16 cellular contexts compared by ENCODE assay signal in the genomic region with DNA sequence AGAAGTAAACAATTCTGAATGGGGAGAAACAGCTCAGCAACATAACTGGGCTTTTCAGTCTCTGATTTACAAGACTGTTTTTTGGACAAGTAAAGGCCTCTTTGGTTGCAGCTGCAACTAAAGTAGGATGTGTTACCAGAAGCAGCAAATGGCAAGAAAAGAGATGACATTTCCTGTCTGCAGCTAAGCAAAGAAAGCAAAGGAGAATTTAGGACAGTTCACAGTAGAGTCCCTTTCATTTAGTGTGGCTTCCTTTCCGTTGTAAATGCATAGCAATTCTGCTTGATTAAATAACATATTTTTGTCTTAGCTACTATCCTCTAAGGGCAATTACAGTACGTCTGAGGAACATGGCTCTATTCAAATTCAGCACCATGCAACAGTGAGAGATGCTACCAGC.
DNase-seq lines count a peak whose midpoint lies in the region; ATAC-seq and TF ChIP-seq lines count a peak whose summit lies in the region.
"Had no signal": no experiment of that assay in that cellular context is flagged by ENCODE, and none has a peak within 500 bp of the region (broad histone marks: within the 10 kb centered on the region; RNA-seq: fewer than 3 reads in every experiment).

No MANE protein-coding gene starts in this region.

- H3K36me3 ChIP-seq in DND-41 (ENCODE audit: insufficient read depth, low read length) (no peaks in the 10 kb centered on the region), gastroesophageal sphincter (peaks cover 0 to 52% of the 10 kb centered on the region in 2 donors)

- H3K27ac Mint-ChIP-seq in brain (peak overlapping the region in 3 of 5 experiments; percentile 42 to 65 (median 45)), mesothelial cell of epicardium (peak overlapping the region; percentile 34)

- no peak overlapping the region for H3K4me3 ChIP-seq in DND-41 (ENCODE audit: low read depth in 1 of 2, low read length in 2 of 2)
- no peak overlapping the region for H3K4me3 ChIP-seq in gastroesophageal sphincter

- H3K79me2 ChIP-seq in DND-41 (ENCODE audit: insufficient read depth, low read length), result no peaks in the 10 kb centered on the region

- no peaks in the 10 kb centered on the region for H3K27me3 ChIP-seq in DND-41 (ENCODE audit: insufficient read depth, low read length, poor library complexity)
- H3K27me3 ChIP-seq in gastroesophageal sphincter, result no peaks in the 10 kb centered on the region

- H3K9me3 ChIP-seq in DND-41 (ENCODE audit: insufficient read depth, low read length, severe bottlenecking) (no peaks in the 10 kb centered on the region), gastroesophageal sphincter (peaks cover 0 to 4% (median 0%) of the 10 kb centered on the region in 3 donors)
- H3K9me3 ChIP-seq: SK-N-SH had no signal

- H3K9ac ChIP-seq in DND-41 (ENCODE audit: low read depth, low read length), result no peak overlapping the region
- H3K9ac ChIP-seq: SK-N-SH had no signal

- H3K4me1 Mint-ChIP-seq in brain, result peaks cover 48% of the 10 kb centered on the region
- peaks cover 22% of the 10 kb centered on the region for H3K4me1 Mint-ChIP-seq in mesothelial cell of epicardium

- no peaks in the 10 kb centered on the region for H3K27me3 Mint-ChIP-seq in brain
- no peaks in the 10 kb centered on the region for H3K27me3 Mint-ChIP-seq in mesothelial cell of epicardium (ENCODE audit: low read depth)

- no peak overlapping the region for H3K4me2 ChIP-seq in DND-41 (ENCODE audit: insufficient read depth, low read length)
- H3K4me2 ChIP-seq: SK-N-SH had no signal

- H4K20me1 ChIP-seq in DND-41 (ENCODE audit: insufficient read depth, low read length), result no peaks in the 10 kb centered on the region

- no peak for TF ChIP-seq EP300 in gastroesophageal sphincter (IDR thresholded peaks at IDR 0.05)

- WGBS in gastroesophageal sphincter (ENCODE audit: low coverage in 1 of 2), 2 donors, result 68 to 78% methylated on average over 2 of the region's 2 CpGs

- ATAC-seq in DND-41 (ENCODE audit: insufficient read depth, low read depth), result peak; percentile 58; the same call in 2 of the 3 replicates
- ATAC-seq in HG02642 (IDR thresholded peaks at IDR 0.05; ENCODE audit: poor library complexity, unreplicated experiment), result no peak
- ATAC-seq in gastroesophageal sphincter, result no peak
- no peak for ATAC-seq in GM18858 (IDR thresholded peaks at IDR 0.05; ENCODE audit: unreplicated experiment)

- no peak overlapping the region for H3K4me3 Mint-ChIP-seq in brain
- H3K4me3 Mint-ChIP-seq in mesothelial cell of epicardium, result no peak overlapping the region

- no peak for TF ChIP-seq POLR2A in gastroesophageal sphincter (IDR thresholded peaks at IDR 0.05)

- H3K4me1 ChIP-seq in DND-41 (ENCODE audit: insufficient read depth, low read length) (peaks cover 7% of the 10 kb centered on the region; the same call in 1 of the 2 replicates), gastroesophageal sphincter (no peaks in the 10 kb centered on the region)

- no peak overlapping the region for H2AFZ ChIP-seq in DND-41 (ENCODE audit: low read depth, low read length)

- H3K9me3 Mint-ChIP-seq in brain (peaks cover 0 to 6% (median 2%) of the 10 kb centered on the region in 5 experiments), mesothelial cell of epicardium (peaks cover 15% of the 10 kb centered on the region)

- H3K27ac ChIP-seq in DND-41 (ENCODE audit: low read length) (no peak overlapping the region), gastroesophageal sphincter (no peak overlapping the region)

- TF ChIP-seq CTCF in DND-41 (IDR thresholded peaks at IDR 0.05; ENCODE audit: borderline replicate concordance, extremely low read depth, low read length, poor library complexity, severe bottlenecking) (no peak), brain (conservative IDR thresholded peaks at IDR 0.05) (no peak), mesothelial cell of epicardium (IDR thresholded peaks at IDR 0.05; ENCODE audit: unreplicated experiment) (no peak), gastroesophageal sphincter (IDR thresholded peaks at IDR 0.05) (no peak)

- DNase-seq in DND-41 (no peak), mesothelial cell of epicardium (ENCODE audit: low spot score in 2 of 2, unreplicated experiment in 2 of 2) (no peak), DMS 273 (lab: John Stamatoyannopoulos, UW; ENCODE audit: unreplicated experiment) (no peak)
- DNase-seq: KBM-7; NCI-H1092; NCI-H2029 treated with DMSO at 0.1 percent for 48 hours; NCI-H2171; NCI-H345; NCI-H774; NK-92 treated with Interleukin-12 subunit alpha and Interleukin-12 subunit beta, amount 100 ng/mL, for 24 hours; SIG-M5; SK-N-SH had no signal

- H3K36me3 Mint-ChIP-seq in brain (peaks cover 74% of the 10 kb centered on the region), mesothelial cell of epicardium (peaks cover 63% of the 10 kb centered on the region)
